In the genomic region with DNA sequence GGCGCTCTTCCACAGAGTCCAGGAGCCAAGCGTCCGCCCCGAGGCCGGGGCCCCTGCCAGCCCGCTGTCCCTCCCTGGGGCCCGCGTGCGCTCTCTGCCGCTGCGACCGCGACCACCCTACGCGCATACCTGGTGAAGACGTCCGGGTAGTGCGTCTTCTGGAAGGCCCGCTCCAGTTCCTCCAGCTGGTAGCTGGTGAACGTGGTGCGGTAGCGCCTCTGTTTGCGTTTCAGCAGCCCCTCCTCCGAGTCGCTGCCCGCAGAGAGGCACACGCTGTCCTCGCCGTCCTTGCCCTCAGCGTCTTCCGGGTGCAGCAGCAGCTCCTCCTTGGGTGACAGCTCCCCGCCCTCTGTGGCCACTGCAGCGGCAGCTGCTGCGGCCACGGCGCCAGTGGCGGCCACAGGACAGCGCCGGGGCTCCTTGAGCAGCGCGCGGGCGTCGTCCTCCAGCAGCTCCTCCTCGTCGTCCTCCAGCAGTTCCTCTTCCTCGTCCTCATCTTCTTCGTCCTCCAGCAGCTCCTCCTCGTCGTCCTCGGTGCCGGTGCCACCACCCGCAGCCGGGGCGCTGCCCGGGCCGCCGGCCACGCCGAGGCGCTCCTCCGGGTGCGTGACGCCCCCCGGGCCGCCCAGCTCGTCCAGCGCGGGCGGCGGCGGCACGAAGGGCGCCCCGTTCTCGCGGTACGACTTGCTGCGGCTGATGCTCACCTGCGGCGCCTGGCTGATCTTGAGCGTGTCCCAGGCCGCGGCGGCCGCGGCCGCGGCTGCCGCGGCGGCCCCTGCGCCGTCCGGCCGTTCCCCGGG, we compare ENCODE assay signal across 1 cellular context.
TF ChIP-seq lines count a peak whose summit lies in the region.

No MANE protein-coding gene starts in this region.

TF ChIP-seq in GM12878, 131 proteins besides CTCF, POLR2A, EP300 and RAD21:
- TF ChIP-seq, protein P1, sequence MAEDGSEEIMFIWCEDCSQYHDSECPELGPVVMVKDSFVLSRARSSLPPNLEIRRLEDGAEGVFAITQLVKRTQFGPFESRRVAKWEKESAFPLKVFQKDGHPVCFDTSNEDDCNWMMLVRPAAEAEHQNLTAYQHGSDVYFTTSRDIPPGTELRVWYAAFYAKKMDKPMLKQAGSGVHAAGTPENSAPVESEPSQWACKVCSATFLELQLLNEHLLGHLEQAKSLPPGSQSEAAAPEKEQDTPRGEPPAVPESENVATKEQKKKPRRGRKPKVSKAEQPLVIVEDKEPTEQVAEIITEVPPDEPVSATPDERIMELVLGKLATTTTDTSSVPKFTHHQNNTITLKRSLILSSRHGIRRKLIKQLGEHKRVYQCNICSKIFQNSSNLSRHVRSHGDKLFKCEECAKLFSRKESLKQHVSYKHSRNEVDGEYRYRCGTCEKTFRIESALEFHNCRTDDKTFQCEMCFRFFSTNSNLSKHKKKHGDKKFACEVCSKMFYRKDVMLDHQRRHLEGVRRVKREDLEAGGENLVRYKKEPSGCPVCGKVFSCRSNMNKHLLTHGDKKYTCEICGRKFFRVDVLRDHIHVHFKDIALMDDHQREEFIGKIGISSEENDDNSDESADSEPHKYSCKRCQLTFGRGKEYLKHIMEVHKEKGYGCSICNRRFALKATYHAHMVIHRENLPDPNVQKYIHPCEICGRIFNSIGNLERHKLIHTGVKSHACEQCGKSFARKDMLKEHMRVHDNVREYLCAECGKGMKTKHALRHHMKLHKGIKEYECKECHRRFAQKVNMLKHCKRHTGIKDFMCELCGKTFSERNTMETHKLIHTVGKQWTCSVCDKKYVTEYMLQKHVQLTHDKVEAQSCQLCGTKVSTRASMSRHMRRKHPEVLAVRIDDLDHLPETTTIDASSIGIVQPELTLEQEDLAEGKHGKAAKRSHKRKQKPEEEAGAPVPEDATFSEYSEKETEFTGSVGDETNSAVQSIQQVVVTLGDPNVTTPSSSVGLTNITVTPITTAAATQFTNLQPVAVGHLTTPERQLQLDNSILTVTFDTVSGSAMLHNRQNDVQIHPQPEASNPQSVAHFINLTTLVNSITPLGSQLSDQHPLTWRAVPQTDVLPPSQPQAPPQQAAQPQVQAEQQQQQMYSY (CRISPR knock-in tag; IDR thresholded peaks at IDR 0.05), result no peak
- peak; percentile 11 for TF ChIP-seq SUZ12 (IDR thresholded peaks at IDR 0.05; ENCODE audit: unreplicated experiment)
- no peak for TF ChIP-seq PAX8 (IDR thresholded peaks at IDR 0.05)
- TF ChIP-seq EGR1 (IDR thresholded peaks at IDR 0.05; ENCODE audit: borderline replicate concordance in 1 of 2, low read depth in 2 of 2, low read length in 2 of 2), result no peak
- no peak for TF ChIP-seq CREM (IDR thresholded peaks at IDR 0.05; ENCODE audit: low read depth)
- TF ChIP-seq ATF7 (IDR thresholded peaks at IDR 0.05; ENCODE audit: low read depth), result no peak
- no peak for TF ChIP-seq JUND (IDR thresholded peaks at IDR 0.05; ENCODE audit: low read depth, low read length)
- 0 out of 2 replicates have a peak, but pooled peaks have one; percentile 25 for TF ChIP-seq NFXL1 (IDR thresholded peaks at IDR 0.05; ENCODE audit: borderline replicate concordance)
- TF ChIP-seq, protein P2, sequence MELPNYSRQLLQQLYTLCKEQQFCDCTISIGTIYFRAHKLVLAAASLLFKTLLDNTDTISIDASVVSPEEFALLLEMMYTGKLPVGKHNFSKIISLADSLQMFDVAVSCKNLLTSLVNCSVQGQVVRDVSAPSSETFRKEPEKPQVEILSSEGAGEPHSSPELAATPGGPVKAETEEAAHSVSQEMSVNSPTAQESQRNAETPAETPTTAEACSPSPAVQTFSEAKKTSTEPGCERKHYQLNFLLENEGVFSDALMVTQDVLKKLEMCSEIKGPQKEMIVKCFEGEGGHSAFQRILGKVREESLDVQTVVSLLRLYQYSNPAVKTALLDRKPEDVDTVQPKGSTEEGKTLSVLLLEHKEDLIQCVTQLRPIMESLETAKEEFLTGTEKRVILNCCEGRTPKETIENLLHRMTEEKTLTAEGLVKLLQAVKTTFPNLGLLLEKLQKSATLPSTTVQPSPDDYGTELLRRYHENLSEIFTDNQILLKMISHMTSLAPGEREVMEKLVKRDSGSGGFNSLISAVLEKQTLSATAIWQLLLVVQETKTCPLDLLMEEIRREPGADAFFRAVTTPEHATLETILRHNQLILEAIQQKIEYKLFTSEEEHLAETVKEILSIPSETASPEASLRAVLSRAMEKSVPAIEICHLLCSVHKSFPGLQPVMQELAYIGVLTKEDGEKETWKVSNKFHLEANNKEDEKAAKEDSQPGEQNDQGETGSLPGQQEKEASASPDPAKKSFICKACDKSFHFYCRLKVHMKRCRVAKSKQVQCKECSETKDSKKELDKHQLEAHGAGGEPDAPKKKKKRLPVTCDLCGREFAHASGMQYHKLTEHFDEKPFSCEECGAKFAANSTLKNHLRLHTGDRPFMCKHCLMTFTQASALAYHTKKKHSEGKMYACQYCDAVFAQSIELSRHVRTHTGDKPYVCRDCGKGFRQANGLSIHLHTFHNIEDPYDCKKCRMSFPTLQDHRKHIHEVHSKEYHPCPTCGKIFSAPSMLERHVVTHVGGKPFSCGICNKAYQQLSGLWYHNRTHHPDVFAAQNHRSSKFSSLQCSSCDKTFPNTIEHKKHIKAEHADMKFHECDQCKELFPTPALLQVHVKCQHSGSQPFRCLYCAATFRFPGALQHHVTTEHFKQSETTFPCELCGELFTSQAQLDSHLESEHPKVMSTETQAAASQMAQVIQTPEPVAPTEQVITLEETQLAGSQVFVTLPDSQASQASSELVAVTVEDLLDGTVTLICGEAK (IDR thresholded peaks at IDR 0.05; ENCODE audit: borderline replicate concordance), result no peak
- TF ChIP-seq SRF (IDR thresholded peaks at IDR 0.05; ENCODE audit: low read depth in 2 of 2, low read length in 2 of 2), result no peak
- TF ChIP-seq GABPA (IDR thresholded peaks at IDR 0.05; ENCODE audit: low read depth), result no peak
- TF ChIP-seq IRF4 (IDR thresholded peaks at IDR 0.05; ENCODE audit: low read depth, low read length), result no peak
- no peak for TF ChIP-seq RUNX3 (IDR thresholded peaks at IDR 0.05; ENCODE audit: low read length)
